In the genomic region with DNA sequence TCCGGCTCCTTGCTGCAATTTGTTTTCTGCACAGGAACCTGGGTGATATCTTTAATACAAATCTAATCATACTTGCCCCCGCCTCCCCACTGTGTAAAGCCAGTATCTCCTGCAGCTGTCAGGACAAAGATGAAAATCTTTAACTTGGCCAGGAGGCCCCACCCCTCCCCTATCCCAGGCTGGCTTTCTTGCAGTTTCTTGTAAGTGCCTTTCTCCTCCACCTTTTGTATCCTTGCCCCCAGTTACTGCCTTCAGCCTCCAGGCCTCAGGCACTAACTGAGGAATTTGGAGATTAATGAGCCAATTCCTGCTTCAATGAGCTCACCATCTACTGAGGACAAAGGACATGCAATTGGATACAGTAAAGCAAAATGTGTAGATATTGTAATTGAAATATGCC, we compare ENCODE assay signal across 14 cellular contexts. TPM values are rescaled to one million over a fixed set of nuclear protein-coding genes. Genes with fewer than 3 reads are reported as not detected.
DNase-seq lines count a peak whose midpoint lies in the region; ATAC-seq lines count a peak whose summit lies in the region.
"Had no signal": no experiment of that assay in that cellular context is flagged by ENCODE, and none has a peak within 500 bp of the region (broad histone marks: within the 10 kb centered on the region; RNA-seq: fewer than 3 reads in every experiment).

No MANE protein-coding gene starts in this region.

- H3K4me1 Mint-ChIP-seq in activated CD8-positive, alpha-beta T cell treated with anti-CD3 and anti-CD28 coated beads, Interleukin-2, amount 10 ng/mL, durations not matched to agents 7 days and 5 days (ENCODE audit: low read depth), result peaks cover 57% of the 10 kb centered on the region

- H3K9me3 ChIP-seq in HAP-1, result no peaks in the 10 kb centered on the region
- H3K9me3 ChIP-seq: left ventricle myocardium inferior, upper lobe of left lung had no signal

- peak overlapping the region; percentile 55 for H3K4me3 Mint-ChIP-seq in activated CD8-positive, alpha-beta T cell treated with anti-CD3 and anti-CD28 coated beads, Interleukin-2, amount 10 ng/mL, durations not matched to agents 7 days and 5 days

- H3K4me1 ChIP-seq in HAP-1, result peaks cover 24% of the 10 kb centered on the region

- H3K9me3 Mint-ChIP-seq in activated CD8-positive, alpha-beta T cell treated with anti-CD3 and anti-CD28 coated beads, Interleukin-2, amount 10 ng/mL, durations not matched to agents 7 days and 5 days (ENCODE audit: insufficient read depth), result no peaks in the 10 kb centered on the region

- no peak for ATAC-seq in activated CD8-positive, alpha-beta T cell treated with anti-CD3 and anti-CD28 coated beads, Interleukin-2, amount 10 ng/mL, durations not matched to agents 7 days and 5 days
- ATAC-seq in HG03571 (IDR thresholded peaks at IDR 0.05; ENCODE audit: unreplicated experiment) (no peak), HG03442 (IDR thresholded peaks at IDR 0.05; ENCODE audit: unreplicated experiment) (no peak), HG02885 (IDR thresholded peaks at IDR 0.05; ENCODE audit: poor library complexity, unreplicated experiment) (no peak)

- POLR2A ChIA-PET in activated CD8-positive, alpha-beta T cell treated with anti-CD3 and anti-CD28 coated beads, Interleukin-2, amount 10 ng/mL, durations not matched to agents 7 days and 5 days (lab: Charles Lee), result no interaction called here

- H3K4me3 ChIP-seq in HAP-1, result no peak overlapping the region
- H3K4me3 ChIP-seq: left ventricle myocardium inferior, upper lobe of left lung had no signal

- CTCF ChIA-PET in activated CD8-positive, alpha-beta T cell treated with anti-CD3 and anti-CD28 coated beads, Interleukin-2, amount 10 ng/mL, durations not matched to agents 7 days and 5 days (lab: Charles Lee), result interaction anchor here (1.6 to 4.1 kb wide), 2 partner anchors 11 to 15 kb away, joined by 9 to 29 read pairs; no protein-coding TSS in a partner anchor

- H3K27me3 ChIP-seq in HAP-1 (ENCODE audit: low read depth), result no peaks in the 10 kb centered on the region
- H3K27me3 ChIP-seq: upper lobe of left lung had no signal

- DNase-seq in AG20443 (ENCODE audit: low spot score) (peak; percentile 45), HAP-1 (ENCODE audit: low spot score in 2 of 2) (peak; percentile 87 to 99), kidney tubule cell (ENCODE audit: low spot score) (peak; percentile 35), DMS53 treated with DMSO at 0.1 percent for 48 hours (lab: John Stamatoyannopoulos, UW; ENCODE audit: unreplicated experiment) (no peak)
- DNase-seq in activated CD8-positive, alpha-beta T cell treated with anti-CD3 and anti-CD28 coated beads, Interleukin-2, amount 10 ng/mL, durations not matched to agents 7 days and 5 days, result no peak
- DNase-seq: activated CD4-positive, alpha-beta T cell treated with anti-CD3 and anti-CD28 coated beads for 1 hour; dermis blood vessel endothelial cell; DMS 273 treated with DMSO at 0.1 percent for 48 hours; left ventricle myocardium inferior; NCI-H510A; upper lobe of left lung had no signal

- no peaks in the 10 kb centered on the region for H3K36me3 ChIP-seq in HAP-1 (replicated peaks)
- H3K36me3 ChIP-seq: left ventricle myocardium inferior, upper lobe of left lung had no signal

- no peak overlapping the region for H3K27ac Mint-ChIP-seq in activated CD8-positive, alpha-beta T cell treated with anti-CD3 and anti-CD28 coated beads, Interleukin-2, amount 10 ng/mL, durations not matched to agents 7 days and 5 days

- no peaks in the 10 kb centered on the region for H3K27me3 Mint-ChIP-seq in activated CD8-positive, alpha-beta T cell treated with anti-CD3 and anti-CD28 coated beads, Interleukin-2, amount 10 ng/mL, durations not matched to agents 7 days and 5 days (ENCODE audit: low read depth)

- H3K36me3 Mint-ChIP-seq in activated CD8-positive, alpha-beta T cell treated with anti-CD3 and anti-CD28 coated beads, Interleukin-2, amount 10 ng/mL, durations not matched to agents 7 days and 5 days (ENCODE audit: low read depth), result peaks cover 40% of the 10 kb centered on the region

- in situ Hi-C loops in HAP-1 (cut with MboI; ENCODE audit: low sequenced_read_pairs), result no loop called here

RNA-seq across cellular contexts. Expression of a gene that starts 6.5 kb away (rescaled TPM):
- 1 to 10 TPM; 5.6 to 6.9 TPM for total RNA-seq in activated CD8-positive, alpha-beta T cell treated with anti-CD3 and anti-CD28 coated beads, Interleukin-2, amount 10 ng/mL, durations not matched to agents 7 days and 5 days
- total RNA-seq: dermis blood vessel endothelial cell had no signal

RNA-seq across cellular contexts. Expression of a gene that starts 40.3 kb away (rescaled TPM):
- total RNA-seq in activated CD8-positive, alpha-beta T cell treated with anti-CD3 and anti-CD28 coated beads, Interleukin-2, amount 10 ng/mL, durations not matched to agents 7 days and 5 days, result 1 to 10 TPM; 2.3 to 2.5 TPM

Comparison
In these comparisons a context has a peak if more than half of its experiments do, and no peak if none do; other contexts are left out.
1. DNase-seq: peak in AG20443 (single experiment), HAP-1 (2 of 2) and kidney tubule cell (single experiment); none in activated CD8-positive, alpha-beta T cell treated with anti-CD3 and anti-CD28 coated beads, Interleukin-2, amount 10 ng/mL, durations not matched to agents 7 days and 5 days (single experiment) and DMS53 treated with DMSO at 0.1 percent for 48 hours (single experiment).